Comparison of ENCODE assay signal across 16 cellular contexts in genomic region chr4:158796370-158797140, GRCh38. TPM values are rescaled to one million over a fixed set of nuclear protein-coding genes. Genes with fewer than 3 reads are reported as not detected.
DNase-seq lines count a peak whose midpoint lies in the region; ATAC-seq and TF ChIP-seq lines count a peak whose summit lies in the region.
"Had no signal": no experiment of that assay in that cellular context is flagged by ENCODE, and none has a peak within 500 bp of the region (broad histone marks: within the 10 kb centered on the region; RNA-seq: fewer than 3 reads in every experiment).

No MANE protein-coding gene starts in this region.

- H3K4me1 ChIP-seq in naive thymus-derived CD4-positive, alpha-beta T cell (ENCODE audit: control insufficient read depth in 2 of 2, insufficient read depth in 2 of 2, low read length in 2 of 2), result no peaks in the 10 kb centered on the region
- H3K4me1 ChIP-seq in ovary (ENCODE audit: insufficient read depth), result peaks cover 6% of the 10 kb centered on the region
- H3K4me1 ChIP-seq: testis had no signal

- POLR2A ChIA-PET in naive thymus-derived CD4-positive, alpha-beta T cell (lab: Charles Lee), result no interaction called here

- H3K4me3 Mint-ChIP-seq in naive thymus-derived CD4-positive, alpha-beta T cell, result no peak overlapping the region
- H3K4me3 Mint-ChIP-seq in endothelial cell (ENCODE audit: unreplicated experiment), result no peak overlapping the region
- H3K4me3 Mint-ChIP-seq: activated naive CD8-positive, alpha-beta T cell treated with anti-CD3 and anti-CD28 coated beads, Interleukin-2, amount 10 ng/mL, durations not matched to agents 7 days and 5 days; B cell had no signal

- intact Hi-C loops in naive thymus-derived CD4-positive, alpha-beta T cell (cut with micrococcal nuclease), result no loop called here
- intact Hi-C loops in ovary (cut with DNase I), result no loop called here

- TF ChIP-seq CTCF in AG10803 (conservative IDR thresholded peaks at IDR 0.05; ENCODE audit: low read length) (no peak), choroid plexus epithelial cell (conservative IDR thresholded peaks at IDR 0.05; ENCODE audit: low read depth, low read length) (no peak), endothelial cell (IDR thresholded peaks at IDR 0.05; ENCODE audit: unreplicated experiment) (no peak), ovary (IDR thresholded peaks at IDR 0.05) (no peak)

- H3K36me3 Mint-ChIP-seq in naive thymus-derived CD4-positive, alpha-beta T cell, result peaks cover 0 to 3% (median 0%) of the 10 kb centered on the region in 5 donors
- H3K36me3 Mint-ChIP-seq in endothelial cell (ENCODE audit: low read depth, unreplicated experiment), result no peaks in the 10 kb centered on the region
- H3K36me3 Mint-ChIP-seq: activated naive CD8-positive, alpha-beta T cell treated with anti-CD3 and anti-CD28 coated beads, Interleukin-2, amount 10 ng/mL, durations not matched to agents 7 days and 5 days had no signal

- no peak overlapping the region for H3K27ac ChIP-seq in naive thymus-derived CD4-positive, alpha-beta T cell (ENCODE audit: low read depth, low read length)
- H3K27ac ChIP-seq in ovary, result no peak overlapping the region
- H3K27ac ChIP-seq: coronary artery, testis had no signal

- H3K27ac Mint-ChIP-seq in naive thymus-derived CD4-positive, alpha-beta T cell, result no peak overlapping the region
- H3K27ac Mint-ChIP-seq in endothelial cell (ENCODE audit: unreplicated experiment), result no peak overlapping the region
- H3K27ac Mint-ChIP-seq: activated naive CD8-positive, alpha-beta T cell treated with anti-CD3 and anti-CD28 coated beads, Interleukin-2, amount 10 ng/mL, durations not matched to agents 7 days and 5 days; B cell had no signal

- CTCF ChIA-PET in naive thymus-derived CD4-positive, alpha-beta T cell (lab: Charles Lee), result no interaction called here

- no peaks in the 10 kb centered on the region for H3K36me3 ChIP-seq in naive thymus-derived CD4-positive, alpha-beta T cell (ENCODE audit: control insufficient read depth in 2 of 3, insufficient read depth in 3 of 3, low read length in 3 of 3)
- no peaks in the 10 kb centered on the region for H3K36me3 ChIP-seq in ovary

- peaks cover 0 to 15% (median 10%) of the 10 kb centered on the region in 7 donors for H3K4me1 Mint-ChIP-seq in naive thymus-derived CD4-positive, alpha-beta T cell
- H3K4me1 Mint-ChIP-seq in endothelial cell (ENCODE audit: unreplicated experiment), result peaks cover 10% of the 10 kb centered on the region
- H3K4me1 Mint-ChIP-seq: B cell had no signal

- no peaks in the 10 kb centered on the region for H3K9me3 ChIP-seq in naive thymus-derived CD4-positive, alpha-beta T cell (ENCODE audit: control insufficient read depth in 2 of 3, low read length in 3 of 3)
- H3K9me3 ChIP-seq in ovary, result no peaks in the 10 kb centered on the region
- H3K9me3 ChIP-seq: testis had no signal

- ATAC-seq in naive thymus-derived CD4-positive, alpha-beta T cell, result peak; percentile 60
- no peak for ATAC-seq in GM18909 (IDR thresholded peaks at IDR 0.05; ENCODE audit: poor library complexity, unreplicated experiment)

- H3K4me3 ChIP-seq in AG10803 (ENCODE audit: low read length) (no peak overlapping the region), choroid plexus epithelial cell (ENCODE audit: low read depth, low read length) (no peak overlapping the region), ovary (no peak overlapping the region)
- H3K4me3 ChIP-seq in naive thymus-derived CD4-positive, alpha-beta T cell (ENCODE audit: low read length), result no peak overlapping the region
- H3K4me3 ChIP-seq: coronary artery had no signal

- no peak for TF ChIP-seq POLR2A in ovary (IDR thresholded peaks at IDR 0.05)

- no peaks in the 10 kb centered on the region for H3K27me3 Mint-ChIP-seq in naive thymus-derived CD4-positive, alpha-beta T cell
- peaks cover 2% of the 10 kb centered on the region for H3K27me3 Mint-ChIP-seq in endothelial cell (ENCODE audit: unreplicated experiment)
- H3K27me3 Mint-ChIP-seq: activated naive CD8-positive, alpha-beta T cell treated with anti-CD3 and anti-CD28 coated beads, Interleukin-2, amount 10 ng/mL, durations not matched to agents 7 days and 5 days had no signal

- 88 to 93% (median 93%) methylated on average over 7 of the region's 7 CpGs for WGBS in ovary, 3 donors

- DNase-seq in AG10803 (ENCODE audit: low read depth), result peak; percentile 52
- peak; percentile 75 for DNase-seq in HT1080 (ENCODE audit: low read depth)
- peak; percentile 57 for DNase-seq in choroid plexus epithelial cell (ENCODE audit: low read depth)
- DNase-seq in naive thymus-derived CD4-positive, alpha-beta T cell, result no peak
- no peak for DNase-seq in endothelial cell (ENCODE audit: low spot score)
- DNase-seq in ovary, result no peak
- no peak for DNase-seq in islet precursor cell
- DNase-seq: activated naive CD8-positive, alpha-beta T cell treated with anti-CD3 and anti-CD28 coated beads, Interleukin-2, amount 10 ng/mL, durations not matched to agents 7 days and 5 days; activated T-cell treated with anti-CD3 and anti-CD28 coated beads, Interleukin-2, amount 50 U/mL, for 1 hour; NCI-H1436; NCI-H510A treated with DMSO at 0.1 percent for 48 hours; stimulated activated CD4-positive, alpha-beta T cell treated with anti-CD3 and anti-CD28 coated beads, Interleukin-15, amount 100 ng/mL, for 24 hours had no signal

- H3K9me3 Mint-ChIP-seq in naive thymus-derived CD4-positive, alpha-beta T cell, result no peaks in the 10 kb centered on the region
- no peaks in the 10 kb centered on the region for H3K9me3 Mint-ChIP-seq in endothelial cell (ENCODE audit: unreplicated experiment)
- H3K9me3 Mint-ChIP-seq: activated naive CD8-positive, alpha-beta T cell treated with anti-CD3 and anti-CD28 coated beads, Interleukin-2, amount 10 ng/mL, durations not matched to agents 7 days and 5 days had no signal

- TF ChIP-seq EP300 in ovary (IDR thresholded peaks at IDR 0.05), result no peak

- no peaks in the 10 kb centered on the region for H3K27me3 ChIP-seq in naive thymus-derived CD4-positive, alpha-beta T cell (ENCODE audit: control insufficient read depth in 2 of 2, insufficient read depth in 2 of 2, low read length in 2 of 2)
- H3K27me3 ChIP-seq in ovary, result no peaks in the 10 kb centered on the region
- H3K27me3 ChIP-seq: testis had no signal

RNA-seq across cellular contexts. Expression of gene FNIP2, which starts 27.7 kb away (rescaled TPM):
- total RNA-seq in HT1080 (2014; rRNA removed; shearing (Covaris generic)), result 8.5 and 10.3 TPM in 2 replicates
- polyA plus RNA-seq in HT1080 (2015; cell fraction: cytosol; rRNA removed), result 6.4 and 7.3 TPM in 2 replicates
- 5.6 and 6.8 TPM in 2 replicates for polyA plus RNA-seq in HT1080 (2015; cell fraction: nucleus; rRNA removed)
- total RNA-seq in naive thymus-derived CD4-positive, alpha-beta T cell, result 10 to 100 TPM in 4 of 5 experiments, 1 to 10 TPM in 1; 9.8 to 19.5 (median 11.5) TPM
- polyA plus RNA-seq in naive thymus-derived CD4-positive, alpha-beta T cell, result 1 to 10 TPM; 2.3 to 3.9 TPM
- total RNA-seq in endothelial cell (ENCODE audit: unreplicated experiment) (34.3 TPM), ovary (10 to 100 TPM; 10.8 to 34.1 (median 20.9) TPM)
- 10 to 100 TPM in 1 of 2 donors, 1 to 10 TPM in 1; 6.1 to 18.3 TPM for polyA plus RNA-seq in ovary

Comparison
In these comparisons a context has a peak if more than half of its experiments do, and no peak if none do; other contexts are left out.
1. DNase-seq: peak in AG10803 (single experiment), HT1080 (single experiment) and choroid plexus epithelial cell (single experiment); none in naive thymus-derived CD4-positive, alpha-beta T cell (0 of 9), endothelial cell (single experiment), ovary (0 of 5) and islet precursor cell (single experiment).